9 cellular contexts compared by ENCODE assay signal in genomic region chr19:48418317-48419064, GRCh38. TPM values are rescaled to one million over a fixed set of nuclear protein-coding genes. Genes with fewer than 3 reads are reported as not detected.
DNase-seq lines count a peak whose midpoint lies in the region; ATAC-seq and TF ChIP-seq lines count a peak whose summit lies in the region.
"Had no signal": no experiment of that assay in that cellular context is flagged by ENCODE, and none has a peak within 500 bp of the region (broad histone marks: within the 10 kb centered on the region; RNA-seq: fewer than 3 reads in every experiment).

No MANE protein-coding gene starts in this region.

- no peaks in the 10 kb centered on the region for H3K36me3 Mint-ChIP-seq in T-cell

- H3K27me3 Mint-ChIP-seq in T-cell: peaks cover 8 to 19% of the 10 kb centered on the region in 2 donors

- CTCF ChIA-PET in T-cell (lab: Charles Lee): interaction anchor here in 1 of 2 donors (0.6 kb wide), 1 partner anchor 12 kb away, joined by 3 read pairs; no protein-coding TSS in a partner anchor

- H3K27ac Mint-ChIP-seq in T-cell: peak overlapping the region in 1 of 2 donors; percentile 81

- no peak overlapping the region for H3K4me3 ChIP-seq in fibroblast of villous mesenchyme (ENCODE audit: low read depth, low read length)

- POLR2A ChIA-PET in T-cell (lab: Charles Lee): no interaction called here

- H3K4me1 Mint-ChIP-seq in T-cell: peaks cover 20 to 33% (median 27%) of the 10 kb centered on the region in 3 donors

- H3K9me3 Mint-ChIP-seq in T-cell: no peaks in the 10 kb centered on the region

- ATAC-seq in T-cell (replicated peaks in 1 of 4) (no peak), HG02852 (IDR thresholded peaks at IDR 0.05; ENCODE audit: unreplicated experiment) (no peak)

- peak overlapping the region; percentile 75 to 80 (median 78) for H3K4me3 Mint-ChIP-seq in T-cell

- no peak for TF ChIP-seq CTCF in GM20000 (IDR thresholded peaks at IDR 0.05; ENCODE audit: extremely low read depth, missing control alignments)
- TF ChIP-seq CTCF in fibroblast of villous mesenchyme (IDR thresholded peaks at IDR 0.05; ENCODE audit: insufficient read depth, low read depth, low read length): no peak

- DNase-seq in AG20443 (ENCODE audit: low spot score) (peak; percentile 63), GM20000 (ENCODE audit: low spot score) (peak; percentile 7), T-cell (no peak), fibroblast of villous mesenchyme (ENCODE audit: low read depth) (peak; percentile 23), NCI-H524 treated with DMSO at 0.1 percent for 48 hours (lab: John Stamatoyannopoulos, UW) (no peak), NCI-H69 (lab: John Stamatoyannopoulos, UW) (no peak), NCI-H2227 (lab: John Stamatoyannopoulos, UW; ENCODE audit: unreplicated experiment) (no peak)
- DNase-seq: NCI-H187 treated with DMSO at 0.1 percent for 48 hours had no signal

RNA-seq across cellular contexts. Expression of gene GRIN2D, which starts 25.0 kb away (rescaled TPM):
- total RNA-seq in T-cell (under 1 TPM in 4 of 5 donors, not detected in 1; 0.13 to 0.23 (median 0.16) TPM), fibroblast of villous mesenchyme (0.86 and 1.9 TPM in 2 replicates)

RNA-seq across cellular contexts. Expression of gene KDELR1, which starts 27.1 kb away (rescaled TPM):
- total RNA-seq in T-cell: 10 to 100 TPM; 40.9 to 55.9 (median 47.5) TPM
- total RNA-seq in fibroblast of villous mesenchyme: 72.2 and 111 TPM in 2 replicates

RNA-seq across cellular contexts. Expression of gene GRWD1, which starts 27.3 kb away (rescaled TPM):
- total RNA-seq in T-cell (10 to 100 TPM; 29.7 to 55.2 (median 42.6) TPM), fibroblast of villous mesenchyme (25.1 and 38.4 TPM in 2 replicates)

RNA-seq across cellular contexts. Expression of gene KCNJ14, which starts 36.9 kb away (rescaled TPM):
- total RNA-seq in T-cell (1 to 10 TPM; 2.6 to 3.5 (median 3.2) TPM), fibroblast of villous mesenchyme (0.43 and 0.64 TPM in 2 replicates)

RNA-seq across cellular contexts. Expression of gene CYTH2, which starts 50.7 kb away (rescaled TPM):
- 10 to 100 TPM; 37.8 to 81.5 (median 70.6) TPM for total RNA-seq in T-cell
- 31.1 and 42.5 TPM in 2 replicates for total RNA-seq in fibroblast of villous mesenchyme

Comparison
In these comparisons a context has a peak if more than half of its experiments do, and no peak if none do; other contexts are left out.
1. DNase-seq: peak in AG20443 (single experiment), GM20000 (single experiment) and fibroblast of villous mesenchyme (single experiment); none in T-cell (0 of 34), NCI-H524 treated with DMSO at 0.1 percent for 48 hours (single experiment), NCI-H69 (single experiment) and NCI-H2227 (single experiment).